ENCODE assay signal across 1 cellular context in genomic region chr6:27146706-27147507, GRCh38.
TF ChIP-seq lines count a peak whose summit lies in the region.

No MANE protein-coding gene starts in this region.

TF ChIP-seq in H1, 55 proteins besides CTCF, POLR2A, EP300 and RAD21 (continued from another document):
- peak; percentile 12; the same call in 1 of the 2 replicates for TF ChIP-seq SRF (IDR thresholded peaks at IDR 0.05; ENCODE audit: low read depth, low read length)
- TF ChIP-seq POLR2AphosphoS5 (IDR thresholded peaks at IDR 0.05; ENCODE audit: low read depth, low read length), result peak; percentile 99
- TF ChIP-seq GTF2F1 (IDR thresholded peaks at IDR 0.05; ENCODE audit: borderline replicate concordance, low read depth, low read length), result peak; percentile 97
- TF ChIP-seq MAX (IDR thresholded peaks at IDR 0.05), result 0 out of 2 replicates have a peak, but pooled peaks have one; percentile 36
- no peak for TF ChIP-seq RNF2 (IDR thresholded peaks at IDR 0.05; ENCODE audit: borderline replicate concordance, low read depth, low read length, missing control alignments, poor library complexity, severe bottlenecking)
- peak; percentile 31; the same call in 1 of the 2 replicates for TF ChIP-seq CEBPB (IDR thresholded peaks at IDR 0.05; ENCODE audit: low read depth, low read length)
- TF ChIP-seq CHD1 (IDR thresholded peaks at IDR 0.05; ENCODE audit: low read depth, low read length), result peak; percentile 81
- TF ChIP-seq RBBP5 (IDR thresholded peaks at IDR 0.05; ENCODE audit: borderline replicate concordance, low read depth, low read length), result 0 out of 2 replicates have a peak, but pooled peaks have one; percentile 41
- TF ChIP-seq JUND (IDR thresholded peaks at IDR 0.05; ENCODE audit: low read length), result peak; percentile 84
- peak; percentile 43; the same call in 1 of the 2 replicates for TF ChIP-seq TCF12 (IDR thresholded peaks at IDR 0.05; ENCODE audit: low read depth, low read length)
- TF ChIP-seq KDM4A (IDR thresholded peaks at IDR 0.05; ENCODE audit: low read depth, low read length, severe bottlenecking), result peak; percentile 33
- no peak for TF ChIP-seq CBX5 (IDR thresholded peaks at IDR 0.05; ENCODE audit: low read depth, low read length)
- no peak for TF ChIP-seq HDAC2 (IDR thresholded peaks at IDR 0.05; ENCODE audit: borderline replicate concordance in 1 of 2, low read depth in 2 of 2, low read length in 2 of 2)
- peak; percentile 83 for TF ChIP-seq CHD2 (IDR thresholded peaks at IDR 0.05; ENCODE audit: low read length)
- TF ChIP-seq CREB1 (IDR thresholded peaks at IDR 0.05), result peak; percentile 84
- TF ChIP-seq, protein P1, sequence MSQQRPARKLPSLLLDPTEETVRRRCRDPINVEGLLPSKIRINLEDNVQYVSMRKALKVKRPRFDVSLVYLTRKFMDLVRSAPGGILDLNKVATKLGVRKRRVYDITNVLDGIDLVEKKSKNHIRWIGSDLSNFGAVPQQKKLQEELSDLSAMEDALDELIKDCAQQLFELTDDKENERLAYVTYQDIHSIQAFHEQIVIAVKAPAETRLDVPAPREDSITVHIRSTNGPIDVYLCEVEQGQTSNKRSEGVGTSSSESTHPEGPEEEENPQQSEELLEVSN (IDR thresholded peaks at IDR 0.05), result peak; percentile 30; the same call in 1 of the 2 replicates
- peak; percentile 17; the same call in 1 of the 2 replicates for TF ChIP-seq EGR1 (IDR thresholded peaks at IDR 0.05; ENCODE audit: borderline replicate concordance, low read depth, low read length)
- peak; percentile 100 for TF ChIP-seq SP1 (IDR thresholded peaks at IDR 0.05; ENCODE audit: low read depth, low read length)
- peak; percentile 42 for TF ChIP-seq ASH2L (IDR thresholded peaks at IDR 0.05; ENCODE audit: low read length)
